ENCODE assay signal across 17 cellular contexts in genomic region chrX:45508459-45508858, GRCh38.
A peak's percentile ranks its signal among the peaks of the same experiment; 100 is the strongest.
DNase-seq lines count a peak whose midpoint lies in the region; ATAC-seq lines count a peak whose summit lies in the region.
"Had no signal": no experiment of that assay in that cellular context is flagged by ENCODE, and none has a peak within 500 bp of the region (broad histone marks: within the 10 kb centered on the region; RNA-seq: fewer than 3 reads in every experiment).

No MANE protein-coding gene starts in this region.

- peaks cover 2% of the 10 kb centered on the region for H3K4me1 Mint-ChIP-seq in activated CD4-positive, alpha-beta T cell treated with anti-CD3 and anti-CD28 coated beads, Interleukin-2, amount 10 ng/mL, durations not matched to agents 7 days and 5 days

- H3K4me3 ChIP-seq in ACC112 (ENCODE audit: low read depth, low read length), result no peak overlapping the region; the same call in 1 of the 2 replicates
- no peak overlapping the region for H3K4me3 ChIP-seq in muscle layer of duodenum (ENCODE audit: low read depth in 1 of 2, low read length in 2 of 2)
- H3K4me3 ChIP-seq: adrenal gland, heart left ventricle had no signal

- H3K4me1 ChIP-seq in ACC112 (ENCODE audit: control insufficient read depth, insufficient read depth, low read length, unreplicated experiment) (peaks cover 34% of the 10 kb centered on the region), muscle layer of duodenum (ENCODE audit: control insufficient read depth in 1 of 2, insufficient read depth in 2 of 2, low read length in 2 of 2) (peaks cover 0 to 5% of the 10 kb centered on the region in 2 donors)

- peak overlapping the region; percentile 99 for H3K27ac ChIP-seq in ACC112 (ENCODE audit: low read depth, low read length)
- peak overlapping the region; percentile 67 for H3K27ac ChIP-seq in muscle layer of duodenum (ENCODE audit: low read length)
- H3K27ac ChIP-seq: HL-60 had no signal

- H3K36me3 ChIP-seq in ACC112 (ENCODE audit: insufficient read depth, low read length) (no peaks in the 10 kb centered on the region), muscle layer of duodenum (ENCODE audit: control insufficient read depth in 1 of 2, insufficient read depth in 2 of 2, low read length in 2 of 2) (no peaks in the 10 kb centered on the region)
- H3K36me3 ChIP-seq: adrenal gland, heart left ventricle had no signal

- H3K79me2 ChIP-seq in ACC112 (ENCODE audit: control insufficient read depth, insufficient read depth, low read length, unreplicated experiment), result no peaks in the 10 kb centered on the region

- CTCF ChIA-PET in activated CD4-positive, alpha-beta T cell treated with anti-CD3 and anti-CD28 coated beads, Interleukin-2, amount 10 ng/mL, durations not matched to agents 7 days and 5 days (lab: Charles Lee), result no interaction called here

- no peaks in the 10 kb centered on the region for H3K9me3 ChIP-seq in muscle layer of duodenum (ENCODE audit: control insufficient read depth in 1 of 2, low read length in 2 of 2)
- H3K9me3 ChIP-seq: adrenal gland, heart left ventricle had no signal

- no peaks in the 10 kb centered on the region for H3K9me3 Mint-ChIP-seq in activated CD4-positive, alpha-beta T cell treated with anti-CD3 and anti-CD28 coated beads, Interleukin-2, amount 10 ng/mL, durations not matched to agents 7 days and 5 days
- H3K9me3 Mint-ChIP-seq: activated CD4-positive, alpha-beta memory T cell treated with anti-CD3 and anti-CD28 coated beads for 36 hours; activated T-helper 1 cell treated with anti-CD3 and anti-CD28 coated beads, Interleukin-12 subunit alpha, Interleukin-12 subunit beta, Interleukin-2, Interleukin-4 antibody, amounts not matched to agents 30 ng/mL and 10 ng/mL and 1 ng/mL, durations not matched to agents 14 hours and 24 hours and 36 hours; stimulated activated naive CD8-positive, alpha-beta T cell treated with anti-CD3 and anti-CD28 coated beads, Interleukin-15, Interleukin-2, amounts not matched to agents 100 ng/mL and 50 ng/mL, for 24 hours had no signal

- no peak overlapping the region for H3K4me3 Mint-ChIP-seq in activated CD4-positive, alpha-beta T cell treated with anti-CD3 and anti-CD28 coated beads, Interleukin-2, amount 10 ng/mL, durations not matched to agents 7 days and 5 days
- H3K4me3 Mint-ChIP-seq: activated CD4-positive, alpha-beta memory T cell treated with anti-CD3 and anti-CD28 coated beads for 36 hours; activated T-helper 1 cell treated with anti-CD3 and anti-CD28 coated beads, Interleukin-12 subunit alpha, Interleukin-12 subunit beta, Interleukin-2, Interleukin-4 antibody, amounts not matched to agents 30 ng/mL and 10 ng/mL and 1 ng/mL, durations not matched to agents 14 hours and 24 hours and 36 hours; stimulated activated naive CD8-positive, alpha-beta T cell treated with anti-CD3 and anti-CD28 coated beads, Interleukin-15, Interleukin-2, amounts not matched to agents 100 ng/mL and 50 ng/mL, for 24 hours had no signal

- no peak overlapping the region for H3K27ac Mint-ChIP-seq in activated CD4-positive, alpha-beta T cell treated with anti-CD3 and anti-CD28 coated beads, Interleukin-2, amount 10 ng/mL, durations not matched to agents 7 days and 5 days
- H3K27ac Mint-ChIP-seq: activated CD4-positive, alpha-beta memory T cell treated with anti-CD3 and anti-CD28 coated beads for 36 hours; activated T-helper 1 cell treated with anti-CD3 and anti-CD28 coated beads, Interleukin-12 subunit alpha, Interleukin-12 subunit beta, Interleukin-2, Interleukin-4 antibody, amounts not matched to agents 30 ng/mL and 10 ng/mL and 1 ng/mL, durations not matched to agents 14 hours and 24 hours and 36 hours; stimulated activated naive CD8-positive, alpha-beta T cell treated with anti-CD3 and anti-CD28 coated beads, Interleukin-15, Interleukin-2, amounts not matched to agents 100 ng/mL and 50 ng/mL, for 24 hours had no signal

- POLR2A ChIA-PET in activated CD4-positive, alpha-beta T cell treated with anti-CD3 and anti-CD28 coated beads, Interleukin-2, amount 10 ng/mL, durations not matched to agents 7 days and 5 days (lab: Charles Lee), result no interaction called here

- H3K27me3 ChIP-seq in ACC112 (ENCODE audit: insufficient read depth, low read length) (no peaks in the 10 kb centered on the region), muscle layer of duodenum (ENCODE audit: low read depth, low read length) (no peaks in the 10 kb centered on the region)
- H3K27me3 ChIP-seq: adrenal gland, heart left ventricle had no signal

- no peak overlapping the region for H2AFZ ChIP-seq in ACC112 (ENCODE audit: low read length, unreplicated experiment)

- no peaks in the 10 kb centered on the region for H3K36me3 Mint-ChIP-seq in activated CD4-positive, alpha-beta T cell treated with anti-CD3 and anti-CD28 coated beads, Interleukin-2, amount 10 ng/mL, durations not matched to agents 7 days and 5 days (ENCODE audit: low read depth)
- H3K36me3 Mint-ChIP-seq: activated CD4-positive, alpha-beta memory T cell treated with anti-CD3 and anti-CD28 coated beads for 36 hours had no signal

- H3K27me3 Mint-ChIP-seq in activated CD4-positive, alpha-beta T cell treated with anti-CD3 and anti-CD28 coated beads, Interleukin-2, amount 10 ng/mL, durations not matched to agents 7 days and 5 days, result no peaks in the 10 kb centered on the region
- H3K27me3 Mint-ChIP-seq: activated CD4-positive, alpha-beta memory T cell treated with anti-CD3 and anti-CD28 coated beads for 36 hours; stimulated activated naive CD8-positive, alpha-beta T cell treated with anti-CD3 and anti-CD28 coated beads, Interleukin-15, Interleukin-2, amounts not matched to agents 100 ng/mL and 50 ng/mL, for 24 hours had no signal

- DNase-seq in HT1080 (ENCODE audit: low read depth) (peak; percentile 67), dermis blood vessel endothelial cell (peak; percentile 70), NCI-H1417 (lab: John Stamatoyannopoulos, UW) (no peak)
- DNase-seq in activated CD4-positive, alpha-beta T cell treated with anti-CD3 and anti-CD28 coated beads, Interleukin-2, amount 50 U/mL, for 1 hour, result no peak
- DNase-seq in activated CD4-positive, alpha-beta T cell treated with anti-CD3 and anti-CD28 coated beads, Interleukin-2, amount 10 ng/mL, durations not matched to agents 7 days and 5 days, result no peak
- DNase-seq: activated CD4-positive, alpha-beta memory T cell treated with anti-CD3 and anti-CD28 coated beads for 36 hours; heart left ventricle; KBM-7; kidney; NCI-H1417 treated with DMSO at 0.1 percent for 48 hours had no signal

- ATAC-seq in HG02798 (IDR thresholded peaks at IDR 0.05; ENCODE audit: poor library complexity, unreplicated experiment), result no peak
- ATAC-seq: heart left ventricle had no signal

Comparison
In these comparisons a context has a peak if more than half of its experiments do, and no peak if none do; other contexts are left out.
1. DNase-seq: peak in HT1080 (single experiment) and dermis blood vessel endothelial cell (single experiment); none in activated CD4-positive, alpha-beta T cell treated with anti-CD3 and anti-CD28 coated beads, Interleukin-2, amount 50 U/mL, for 1 hour (single experiment), NCI-H1417 (0 of 3) and activated CD4-positive, alpha-beta T cell treated with anti-CD3 and anti-CD28 coated beads, Interleukin-2, amount 10 ng/mL, durations not matched to agents 7 days and 5 days (single experiment).